In the genomic region with DNA sequence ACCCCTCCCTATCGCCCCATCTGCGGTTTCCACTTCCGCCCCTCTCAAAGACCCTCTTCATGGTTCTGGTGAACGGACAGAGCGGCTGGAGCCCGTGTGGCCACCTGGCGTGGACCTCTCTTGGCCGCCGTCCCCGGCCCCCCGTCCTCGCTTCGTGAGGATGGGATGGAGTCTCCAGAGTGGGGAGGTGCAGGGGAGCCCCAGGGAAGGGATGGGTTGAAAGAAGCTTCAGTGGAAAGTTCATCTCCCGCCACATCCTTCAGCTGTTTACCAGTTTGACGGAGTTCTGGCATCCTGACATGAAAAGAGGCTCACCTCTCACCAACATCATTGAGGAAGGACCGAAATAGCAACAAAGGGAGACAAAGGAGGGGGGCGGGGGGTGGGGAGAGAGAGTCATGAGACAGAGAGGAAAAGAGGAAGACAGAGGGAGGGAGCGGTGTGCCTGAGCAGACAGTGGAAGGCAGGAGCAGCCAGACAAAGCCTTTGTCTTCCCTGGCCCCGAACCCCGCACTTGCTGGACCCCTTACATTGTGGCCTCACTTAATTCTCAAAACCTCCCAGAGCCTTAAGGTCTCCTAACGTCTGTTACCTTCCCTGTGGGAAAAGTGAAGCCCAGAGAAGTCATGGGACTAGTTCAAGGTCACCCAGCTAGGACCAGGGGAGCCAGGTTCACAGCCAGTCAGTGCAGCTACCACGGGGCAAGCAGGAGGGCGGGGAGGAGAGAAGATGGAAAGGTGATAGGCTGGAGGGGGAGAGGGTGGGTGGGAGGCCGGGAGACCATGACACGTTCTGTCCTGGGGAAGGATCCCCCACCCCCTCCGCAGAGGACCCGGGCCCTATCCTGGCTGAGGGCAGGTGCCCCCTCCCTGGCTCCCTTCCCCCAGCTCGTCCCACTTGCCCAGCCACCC, we compare ENCODE assay signal across 10 cellular contexts. TPM values are rescaled to one million over a fixed set of nuclear protein-coding genes. Genes with fewer than 3 reads are reported as not detected.
DNase-seq lines count a peak whose midpoint lies in the region; ATAC-seq and FAIRE-seq lines count a peak whose summit lies in the region.
"Had no signal": no experiment of that assay in that cellular context is flagged by ENCODE, and none has a peak within 500 bp of the region (broad histone marks: within the 10 kb centered on the region; RNA-seq: fewer than 3 reads in every experiment).

No MANE protein-coding gene starts in this region.

- POLR2A ChIA-PET in T-cell (lab: Charles Lee): interaction anchor here (0.5 to 2.2 kb wide), 5 partner anchors 16 to 83 kb away, joined by 3 to 13 read pairs (median 3); no protein-coding TSS in a partner anchor

- H3K36me3 Mint-ChIP-seq in T-cell: peaks cover 2% of the 10 kb centered on the region
- H3K36me3 Mint-ChIP-seq in activated naive CD8-positive, alpha-beta T cell treated with anti-CD3 and anti-CD28 coated beads for 36 hours: peaks cover 64% of the 10 kb centered on the region

- no peaks in the 10 kb centered on the region for H3K9me3 Mint-ChIP-seq in T-cell
- H3K9me3 Mint-ChIP-seq in activated naive CD8-positive, alpha-beta T cell treated with anti-CD3 and anti-CD28 coated beads for 36 hours: no peaks in the 10 kb centered on the region

- H3K4me3 Mint-ChIP-seq in T-cell: peak overlapping the region; percentile 57 to 87 (median 68)
- H3K4me3 Mint-ChIP-seq in activated naive CD8-positive, alpha-beta T cell treated with anti-CD3 and anti-CD28 coated beads for 36 hours: peak overlapping the region; percentile 83

- CTCF ChIA-PET in T-cell (lab: Charles Lee): interaction anchor here in 1 of 2 donors (0.6 to 1.5 kb wide), 4 partner anchors 16 to 196 kb away, joined by 3 to 9 read pairs (median 3); no protein-coding TSS in a partner anchor

- H3K27ac Mint-ChIP-seq in T-cell: peak overlapping the region; percentile 93 to 94
- H3K27ac Mint-ChIP-seq in activated naive CD8-positive, alpha-beta T cell treated with anti-CD3 and anti-CD28 coated beads for 36 hours: peak overlapping the region; percentile 93

- no peak for FAIRE-seq in HTR-8/SVneo (lab: Jason Lieb, UNC)

- peak; percentile 96 for DNase-seq in Jurkat, Clone E6-1 (ENCODE audit: low read depth, low spot score)
- DNase-seq in T-cell (peak; percentile 40 to 82 (median 61)), HTR-8/SVneo (ENCODE audit: insufficient read length, low spot score) (no peak), DMS53 (lab: John Stamatoyannopoulos, UW) (no peak), HUDEP-2 (lab: John Stamatoyannopoulos, UW; ENCODE audit: unreplicated experiment in 76 of 76) (no peak)
- peak; percentile 54 for DNase-seq in activated naive CD8-positive, alpha-beta T cell treated with anti-CD3 and anti-CD28 coated beads for 36 hours
- peak; percentile 40 for DNase-seq in stimulated activated CD4-positive, alpha-beta T cell treated with anti-CD3 and anti-CD28 coated beads, Interleukin-4, amount 100 ng/mL, for 1 hour
- DNase-seq: gastrocnemius medialis, NCI-H1417 treated with DMSO at 0.1 percent for 48 hours had no signal

- ATAC-seq in T-cell (replicated peaks in 1 of 4): peak; percentile 39 to 49 (median 44)
- ATAC-seq: gastrocnemius medialis had no signal

- peaks cover 86 to 98% (median 90%) of the 10 kb centered on the region in 3 donors for H3K4me1 Mint-ChIP-seq in T-cell
- H3K4me1 Mint-ChIP-seq in activated naive CD8-positive, alpha-beta T cell treated with anti-CD3 and anti-CD28 coated beads for 36 hours: peaks cover 77% of the 10 kb centered on the region

- peak overlapping the region; percentile 46 for H3K4me3 ChIP-seq in Jurkat, Clone E6-1 (ENCODE audit: low read length)
- H3K4me3 ChIP-seq: gastrocnemius medialis had no signal

- peaks cover 0 to 1% of the 10 kb centered on the region in 2 donors for H3K27me3 Mint-ChIP-seq in T-cell
- no peaks in the 10 kb centered on the region for H3K27me3 Mint-ChIP-seq in activated naive CD8-positive, alpha-beta T cell treated with anti-CD3 and anti-CD28 coated beads for 36 hours

RNA-seq across cellular contexts. Expression of a gene that starts 54.9 kb away (rescaled TPM):
- 29.8 TPM for polyA plus RNA-seq in Jurkat, Clone E6-1 (2012; ENCODE audit: insufficient read depth, insufficient read length)
- 100 to 1,000 TPM; 413 to 594 (median 495) TPM for total RNA-seq in T-cell
- 100 to 1,000 TPM; 167 to 169 TPM for total RNA-seq in activated naive CD8-positive, alpha-beta T cell treated with anti-CD3 and anti-CD28 coated beads for 36 hours
- total RNA-seq: bronchial epithelial cell had no signal

Comparison
In these comparisons a context has a peak if more than half of its experiments do, and no peak if none do; other contexts are left out.
1. DNase-seq: peak in Jurkat, Clone E6-1 (single experiment), T-cell (34 of 34), activated naive CD8-positive, alpha-beta T cell treated with anti-CD3 and anti-CD28 coated beads for 36 hours (single experiment) and stimulated activated CD4-positive, alpha-beta T cell treated with anti-CD3 and anti-CD28 coated beads, Interleukin-4, amount 100 ng/mL, for 1 hour (single experiment); none in HTR-8/SVneo (single experiment), DMS53 (single experiment) and HUDEP-2 (0 of 76).